In the genomic region with DNA sequence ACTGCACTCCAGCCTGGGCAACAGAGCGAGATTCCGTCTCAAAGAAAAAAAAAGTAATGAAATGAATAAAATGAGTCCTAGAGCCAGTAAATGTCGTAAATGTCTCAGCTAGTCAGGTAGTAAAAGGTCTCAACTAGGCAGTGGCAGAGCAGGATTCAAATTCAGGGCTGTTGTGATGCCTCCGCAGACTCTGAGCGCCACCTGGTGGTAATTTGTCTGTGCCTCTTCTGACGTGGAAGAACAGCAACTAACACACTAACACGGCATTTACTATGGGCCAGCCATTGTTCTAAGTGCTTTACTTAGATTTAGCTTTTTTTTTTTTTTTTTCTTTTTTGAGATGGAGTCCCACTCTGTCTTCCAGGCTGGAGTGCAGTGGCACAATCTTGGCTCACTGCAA, we compare ENCODE assay signal across 9 cellular contexts. TPM values are rescaled to one million over a fixed set of nuclear protein-coding genes. Genes with fewer than 3 reads are reported as not detected.
DNase-seq lines count a peak whose midpoint lies in the region; ATAC-seq and TF ChIP-seq lines count a peak whose summit lies in the region.
"Had no signal": no experiment of that assay in that cellular context is flagged by ENCODE, and none has a peak within 500 bp of the region (broad histone marks: within the 10 kb centered on the region; RNA-seq: fewer than 3 reads in every experiment).

No MANE protein-coding gene starts in this region.

- peak; percentile 97 for ATAC-seq in left lung
- no peak for ATAC-seq in GM21576 (IDR thresholded peaks at IDR 0.05; ENCODE audit: unreplicated experiment)

- DNase-seq in activated gamma-delta T cell treated with Interleukin-2 at 50 U/mL for 16 hours (peak; percentile 90), activated gamma-delta T cell (lab: John Stamatoyannopoulos, UW) (no peak), NCI-H446 (lab: John Stamatoyannopoulos, UW) (peak; percentile 27 to 73), chondrocyte (ENCODE audit: low spot score) (no peak), left lung (peak in 1 of 2 donors; percentile 79)
- DNase-seq in activated CD4-positive, alpha-beta T cell treated with anti-CD3 and anti-CD28 coated beads for 1 hour = peak; percentile 76
- peak; percentile 65 to 81 (median 76) for DNase-seq in stimulated activated CD4-positive, alpha-beta T cell treated with anti-CD3 and anti-CD28 coated beads, TNF-alpha, amount 100 ng/mL, for 1 hour (ENCODE audit: low read depth in 3 of 3, low spot score in 1 of 3)

- H3K27me3 Mint-ChIP-seq in chondrocyte (ENCODE audit: low read depth) = peaks cover 23% of the 10 kb centered on the region

- no peaks in the 10 kb centered on the region for H3K4me1 ChIP-seq in left lung

- H3K9me3 Mint-ChIP-seq in chondrocyte (ENCODE audit: low read depth) = peaks cover 5% of the 10 kb centered on the region

- H3K4me3 Mint-ChIP-seq in chondrocyte (ENCODE audit: unreplicated experiment) = no peak overlapping the region

- no peaks in the 10 kb centered on the region for H3K36me3 Mint-ChIP-seq in chondrocyte (ENCODE audit: low read depth)

- intact Hi-C loops in left lung (cut with DNase I) = loop anchor here in 1 of 2 donors (10.0 kb wide), 2 partner anchors 170 to 480 kb away; no protein-coding TSS in a partner anchor

- H3K27ac Mint-ChIP-seq in chondrocyte (ENCODE audit: unreplicated experiment) = no peak overlapping the region

- H3K36me3 ChIP-seq in left lung = no peaks in the 10 kb centered on the region

- H3K27me3 ChIP-seq in left lung = peaks cover 0 to 10% of the 10 kb centered on the region in 2 donors

- TF ChIP-seq CTCF in chondrocyte (IDR thresholded peaks at IDR 0.05) (peak; percentile 86), left lung (IDR thresholded peaks at IDR 0.05) (peak; percentile 80 to 85)

- no peak overlapping the region for H3K27ac ChIP-seq in left lung

- H3K4me3 ChIP-seq in left lung = no peak overlapping the region

- no peaks in the 10 kb centered on the region for H3K9me3 ChIP-seq in left lung

- no peaks in the 10 kb centered on the region for H3K4me1 Mint-ChIP-seq in chondrocyte (ENCODE audit: low read depth)

RNA-seq across cellular contexts. Expression of gene CYP2F1, which starts 30.2 kb away (rescaled TPM):
- total RNA-seq in chondrocyte (not detected in 3 replicates), left lung (1 to 10 TPM in 1 of 2 donors, not detected in 1; 1.0 TPM)
- total RNA-seq: temporal lobe had no signal

RNA-seq across cellular contexts. Expression of gene CYP2S1, which starts 48.6 kb away (rescaled TPM):
- not detected in 3 replicates for total RNA-seq in chondrocyte
- total RNA-seq in left lung = 10 to 100 TPM; 12.5 to 22.5 TPM

RNA-seq across cellular contexts. Expression of gene CYP2A13, which starts 56.2 kb away (rescaled TPM):
- total RNA-seq in chondrocyte (not detected in 3 replicates), left lung (not detected)
- total RNA-seq: temporal lobe had no signal

Comparison
In these comparisons a context has a peak if more than half of its experiments do, and no peak if none do; other contexts are left out.
1. DNase-seq: peak in activated gamma-delta T cell treated with Interleukin-2 at 50 U/mL for 16 hours (single experiment), NCI-H446 (2 of 2), activated CD4-positive, alpha-beta T cell treated with anti-CD3 and anti-CD28 coated beads for 1 hour (single experiment) and stimulated activated CD4-positive, alpha-beta T cell treated with anti-CD3 and anti-CD28 coated beads, TNF-alpha, amount 100 ng/mL, for 1 hour (3 of 3); none in activated gamma-delta T cell (single experiment) and chondrocyte (single experiment).
2. RNA of gene CYP2S1, which starts 48.6 kb away (total RNA-seq): 12.5 to 22.5 TPM in left lung; not detected in chondrocyte; every median in the first group is over 10 times any median in the second.